8 cellular contexts compared by ENCODE assay signal in genomic region chr1:219173434-219173757, GRCh38. TPM values are rescaled to one million over a fixed set of nuclear protein-coding genes. Genes with fewer than 3 reads are reported as not detected.
DNase-seq lines count a peak whose midpoint lies in the region; ATAC-seq and TF ChIP-seq lines count a peak whose summit lies in the region.

No MANE protein-coding gene starts in this region.

- H3K27me3 Mint-ChIP-seq in CD4-positive, alpha-beta memory T cell, result no peaks in the 10 kb centered on the region

- H3K9me3 ChIP-seq in CD4-positive, alpha-beta memory T cell (ENCODE audit: control insufficient read depth in 1 of 2, low read length in 2 of 2), result no peaks in the 10 kb centered on the region
- H3K9me3 ChIP-seq in HAP-1 (no peaks in the 10 kb centered on the region), iPS-15b (ENCODE audit: control insufficient read depth, insufficient read depth, low read length) (no peaks in the 10 kb centered on the region), thymus (ENCODE audit: control insufficient read depth) (no peaks in the 10 kb centered on the region)

- POLR2A ChIA-PET in CD4-positive, alpha-beta memory T cell (lab: Charles Lee; ENCODE audit: partially characterized antibody), result interaction anchor here (0.5 to 1.3 kb wide), 4 partner anchors 9 to 1543 kb away, joined by 3 to 7 read pairs (median 5); partner anchors contain the start of genes GPATCH2, RRP15 and SPATA17

- no peak for DNase-seq in CD4-positive, alpha-beta memory T cell
- no peak for DNase-seq in HAP-1 (ENCODE audit: low spot score in 2 of 2)
- no peak for DNase-seq in NCI-H2227 treated with DMSO at 0.1 percent for 48 hours (lab: John Stamatoyannopoulos, UW)
- DNase-seq in occipital lobe (lab: John Stamatoyannopoulos, UW), result no peak

- H3K4me1 Mint-ChIP-seq in CD4-positive, alpha-beta memory T cell, result peaks cover 35 to 47% (median 42%) of the 10 kb centered on the region in 4 donors

- no peaks in the 10 kb centered on the region for H3K27me3 ChIP-seq in CD4-positive, alpha-beta memory T cell (ENCODE audit: insufficient read depth, low read length)
- H3K27me3 ChIP-seq in HAP-1 (ENCODE audit: low read depth) (no peaks in the 10 kb centered on the region), iPS-15b (ENCODE audit: control insufficient read depth, insufficient read depth, low read length) (no peaks in the 10 kb centered on the region), thymus (ENCODE audit: control insufficient read depth, insufficient read depth) (no peaks in the 10 kb centered on the region)

- intact Hi-C loops in CD4-positive, alpha-beta memory T cell (cut with micrococcal nuclease), result loop anchor here (1.0 to 5.0 kb wide), 3 partner anchors 826 to 888 kb away; partner anchors contain the start of genes EPRS1, RRP15 and TGFB2

- peak overlapping the region; percentile 88 to 99 (median 98) for H3K27ac Mint-ChIP-seq in CD4-positive, alpha-beta memory T cell

- in situ Hi-C loops in HAP-1 (cut with MboI; ENCODE audit: low sequenced_read_pairs), result no loop called here

- H3K9ac ChIP-seq in iPS-15b (ENCODE audit: low read depth, low read length), result no peak overlapping the region

- H3K4me1 ChIP-seq in CD4-positive, alpha-beta memory T cell (ENCODE audit: insufficient read depth, low read length), result peaks cover 35% of the 10 kb centered on the region
- peaks cover 21% of the 10 kb centered on the region for H3K4me1 ChIP-seq in HAP-1
- peaks cover 4% of the 10 kb centered on the region for H3K4me1 ChIP-seq in iPS-15b (ENCODE audit: control insufficient read depth, insufficient read depth, low read length)
- peaks cover 8% of the 10 kb centered on the region for H3K4me1 ChIP-seq in thymus (ENCODE audit: control insufficient read depth, insufficient read depth, low read length)

- ATAC-seq in SK-N-SH treated with all-trans-retinoic acid at 6 μM for 48 hours (no peak), GM21576 (IDR thresholded peaks at IDR 0.05; ENCODE audit: unreplicated experiment) (no peak)

- WGBS in thymus, result 53% methylated on average over 6 of the region's 6 CpGs

- H3K36me3 Mint-ChIP-seq in CD4-positive, alpha-beta memory T cell, result peaks cover 4 to 11% of the 10 kb centered on the region in 2 donors

- H3K9me3 Mint-ChIP-seq in CD4-positive, alpha-beta memory T cell, result no peaks in the 10 kb centered on the region

- no peaks in the 10 kb centered on the region for H3K36me3 ChIP-seq in CD4-positive, alpha-beta memory T cell (ENCODE audit: insufficient read depth, low read length)
- H3K36me3 ChIP-seq in HAP-1 (replicated peaks) (no peaks in the 10 kb centered on the region), iPS-15b (ENCODE audit: control insufficient read depth, insufficient read depth, low read length) (no peaks in the 10 kb centered on the region), thymus (ENCODE audit: control insufficient read depth, insufficient read depth) (no peaks in the 10 kb centered on the region)

- peak overlapping the region; percentile 42 to 84 for H3K4me3 ChIP-seq in CD4-positive, alpha-beta memory T cell (ENCODE audit: low read length in 2 of 2)
- H3K4me3 ChIP-seq in HAP-1 (peak overlapping the region; percentile 64), iPS-15b (ENCODE audit: low read depth, low read length) (peak overlapping the region; percentile 93), thymus (ENCODE audit: low read length) (peak overlapping the region; percentile 75)

- peak overlapping the region; percentile 79 for H3K27ac ChIP-seq in CD4-positive, alpha-beta memory T cell (ENCODE audit: low read depth, low read length)
- H3K27ac ChIP-seq in thymus (ENCODE audit: low read depth), result no peak overlapping the region

- H3K4me3 Mint-ChIP-seq in CD4-positive, alpha-beta memory T cell, result peak overlapping the region; percentile 93 to 100 (median 99)

- CTCF ChIA-PET in CD4-positive, alpha-beta memory T cell (lab: Charles Lee; ENCODE audit: partially characterized antibody), result interaction anchor here (0.8 to 1.4 kb wide), 3 partner anchors 13 to 34 kb away, joined by 3 to 4 read pairs (median 3); no protein-coding TSS in a partner anchor

TF ChIP-seq in SK-N-SH treated with all-trans-retinoic acid at 6 μM for 48 hours, 23 proteins besides CTCF, POLR2A, EP300 and RAD21:
- TF ChIP-seq OSR1 (CRISPR knock-in tag; IDR thresholded peaks at IDR 0.05) (no peak), TOX (CRISPR knock-in tag; IDR thresholded peaks at IDR 0.05; ENCODE audit: borderline replicate concordance) (peak; percentile 19; the same call in 1 of the 2 replicates)

RNA-seq across cellular contexts. Expression of gene LYPLAL1, which starts 0.3 kb away (rescaled TPM):
- total RNA-seq in CD4-positive, alpha-beta memory T cell, result 10 to 100 TPM; 22.1 to 25.2 TPM
- 10 to 100 TPM; 33.4 to 33.7 TPM for polyA plus RNA-seq in CD4-positive, alpha-beta memory T cell
- 60.6 TPM for polyA plus RNA-seq in thymus
- 48.2 TPM for total RNA-seq in occipital lobe
